In genomic region chr11:48307760-48308386, GRCh38 we compare ENCODE assay signal across 8 cellular contexts.
DNase-seq lines count a peak whose midpoint lies in the region; ATAC-seq and TF ChIP-seq lines count a peak whose summit lies in the region.

No MANE protein-coding gene starts in this region.

- DNase-seq in NCI-H446 (lab: John Stamatoyannopoulos, UW) (peak; percentile 55 to 79), NCI-H446 treated with DMSO at 0.1 percent for 48 hours (lab: John Stamatoyannopoulos, UW) (no peak), NCI-H1930 (lab: John Stamatoyannopoulos, UW) (peak; percentile 19 to 81), left kidney (ENCODE audit: low read depth, low spot score) (peak; percentile 57)
- peak; percentile 37 for DNase-seq in central memory CD4-positive, alpha-beta T cell
- DNase-seq in stimulated activated CD4-positive, alpha-beta T cell treated with anti-CD3 and anti-CD28 coated beads, TNF-alpha, amount 100 ng/mL, for 48 hours (ENCODE audit: low read depth in 3 of 3), result peak; percentile 52 to 59 (median 57)

- ATAC-seq in HG02763 (IDR thresholded peaks at IDR 0.05; ENCODE audit: unreplicated experiment), result peak; percentile 89

- no peak overlapping the region for H3K4me3 ChIP-seq in WI38 (ENCODE audit: low read depth, low read length)

- TF ChIP-seq CTCF in WI38 (IDR thresholded peaks at IDR 0.05; ENCODE audit: low read depth, low read length), result peak; percentile 86
